In the genomic region with DNA sequence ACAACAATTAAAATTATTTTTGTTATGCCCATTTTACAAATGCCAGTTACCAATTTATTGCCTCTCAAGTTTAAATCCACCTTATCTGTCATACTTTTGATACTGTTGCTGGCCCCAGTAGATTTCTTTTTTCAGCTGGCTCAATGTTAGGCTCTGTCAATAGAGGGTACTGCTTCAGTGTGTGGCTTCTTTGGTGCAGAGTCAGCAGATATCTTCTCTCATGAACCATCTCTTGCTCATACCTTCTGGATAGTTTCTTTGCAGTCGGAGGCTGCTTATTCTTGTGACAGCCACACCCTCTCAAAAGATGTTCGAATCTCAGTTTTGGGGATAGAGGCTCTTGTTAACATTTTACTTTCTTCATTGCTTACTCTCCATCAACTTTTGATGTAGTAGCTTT, we compare ENCODE assay signal across 9 cellular contexts.
"Had no signal": no experiment of that assay in that cellular context is flagged by ENCODE, and none has a peak within 500 bp of the region (broad histone marks: within the 10 kb centered on the region; RNA-seq: fewer than 3 reads in every experiment).

No MANE protein-coding gene starts in this region.

- FAIRE-seq: H54 had no signal

- H3K4me1 Mint-ChIP-seq: IgD-negative memory B cell had no signal

- H3K27ac ChIP-seq: HL-60, KMS-11 had no signal

- H2AFZ ChIP-seq: GM23338 had no signal

- H3K4me2 ChIP-seq: KMS-11 had no signal

- H3K4me3 Mint-ChIP-seq: GM23338, H9, IgD-negative memory B cell had no signal

- H3K36me3 Mint-ChIP-seq: IgD-negative memory B cell had no signal

- H3K4me3 ChIP-seq: GM23338 had no signal

- DNase-seq: HCEC 1CT, Karpas-422, KBM-7 had no signal

- H3K9ac ChIP-seq: KMS-11 had no signal

- H3K27ac Mint-ChIP-seq: GM23338, H9 had no signal

- H3K9me3 Mint-ChIP-seq: GM23338 had no signal

- H3K27me3 Mint-ChIP-seq: IgD-negative memory B cell had no signal
